12 cellular contexts compared by ENCODE assay signal in the genomic region with DNA sequence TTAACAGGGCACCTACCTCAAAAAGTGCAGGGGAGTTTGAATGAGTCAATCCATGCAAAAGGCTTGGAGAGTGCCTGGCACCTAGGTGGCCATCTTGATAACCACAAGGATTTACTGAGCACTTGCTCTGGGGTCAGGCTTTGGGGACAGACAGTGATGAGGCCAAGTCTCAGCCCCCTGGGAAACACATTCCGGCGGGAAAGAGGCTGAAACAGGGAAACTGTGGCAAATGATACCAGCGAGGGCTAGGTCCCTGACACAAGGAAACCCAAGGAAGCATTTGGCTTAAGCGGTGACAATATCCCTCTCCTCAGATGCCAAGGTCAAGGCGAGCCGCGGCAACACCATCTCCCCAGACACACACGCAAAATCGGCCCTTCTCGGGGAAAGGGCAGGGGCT. TPM values are rescaled to one million over a fixed set of nuclear protein-coding genes. Genes with fewer than 3 reads are reported as not detected.
A peak's percentile ranks its signal among the peaks of the same experiment; 100 is the strongest.
DNase-seq lines count a peak whose midpoint lies in the region; ATAC-seq and TF ChIP-seq lines count a peak whose summit lies in the region.
"Had no signal": no experiment of that assay in that cellular context is flagged by ENCODE, and none has a peak within 500 bp of the region (broad histone marks: within the 10 kb centered on the region; RNA-seq: fewer than 3 reads in every experiment).

No MANE protein-coding gene starts in this region.

- no peak overlapping the region for H3K27ac ChIP-seq in HUES48 (ENCODE audit: low read depth, low read length)
- H3K27ac ChIP-seq in coronary artery: peak overlapping the region; percentile 36 to 81
- H3K27ac ChIP-seq in lower lobe of right lung: no peak overlapping the region

- H3K9ac ChIP-seq in HUES48 (ENCODE audit: low read depth, low read length): no peak overlapping the region

- intact Hi-C loops in lower lobe of right lung (cut with DNase I): no loop called here

- H3K4me1 ChIP-seq in HUES48 (ENCODE audit: control insufficient read depth, insufficient read depth, low read length) (peaks cover 24% of the 10 kb centered on the region), lower lobe of right lung (peaks cover 6% of the 10 kb centered on the region)

- H3K27me3 ChIP-seq in HUES48 (ENCODE audit: control insufficient read depth, insufficient read depth, low read length) (peaks cover 36% of the 10 kb centered on the region), lower lobe of right lung (ENCODE audit: low read depth) (peaks cover 49% of the 10 kb centered on the region)

- DNase-seq in coronary artery (ENCODE audit: low spot score): no peak
- no peak for DNase-seq in lower lobe of right lung
- DNase-seq in superior temporal gyrus (ENCODE audit: extremely low spot score): peak; percentile 24
- no peak for DNase-seq in NCI-H2196 (lab: John Stamatoyannopoulos, UW; ENCODE audit: unreplicated experiment)
- no peak for DNase-seq in NK-92 (lab: John Stamatoyannopoulos, UW; ENCODE audit: unreplicated experiment)
- DNase-seq: activated CD4-positive, alpha-beta T cell treated with anti-CD3 and anti-CD28 coated beads for 36 hours; DMS79 treated with DMSO at 0.1 percent for 48 hours; NCI-H1092 treated with DMSO at 0.1 percent for 48 hours; stimulated activated CD4-positive, alpha-beta T cell treated with anti-CD3 and anti-CD28 coated beads, Interleukin-2, amount 100 ng/mL, for 48 hours had no signal

- H3K36me3 ChIP-seq in HUES48 (ENCODE audit: control insufficient read depth, insufficient read depth, low read length): no peaks in the 10 kb centered on the region
- H3K36me3 ChIP-seq in lower lobe of right lung: no peaks in the 10 kb centered on the region

- no peak for ATAC-seq in lower lobe of right lung
- ATAC-seq in HG02973 (IDR thresholded peaks at IDR 0.05; ENCODE audit: unreplicated experiment): no peak
- no peak for ATAC-seq in GM21528 (IDR thresholded peaks at IDR 0.05; ENCODE audit: low FRiP score, unreplicated experiment)

- H3K9me3 ChIP-seq in HUES48 (ENCODE audit: control insufficient read depth, insufficient read depth, low read length) (no peaks in the 10 kb centered on the region), lower lobe of right lung (no peaks in the 10 kb centered on the region)

- H3K4me3 ChIP-seq in HUES48 (ENCODE audit: low read depth, low read length) (peak overlapping the region; percentile 98), coronary artery (peak overlapping the region; percentile 85), lower lobe of right lung (peak overlapping the region; percentile 55)

- TF ChIP-seq CTCF in coronary artery (IDR thresholded peaks at IDR 0.05): no peak
- TF ChIP-seq CTCF in lower lobe of right lung (IDR thresholded peaks at IDR 0.05): no peak

RNA-seq across cellular contexts. Expression of gene DOK5, which starts 0.5 kb away (rescaled TPM):
- total RNA-seq in lower lobe of right lung: 0.74 TPM

Comparison
In these comparisons a context has a peak if more than half of its experiments do, and no peak if none do; other contexts are left out.
1. H3K27ac ChIP-seq: peak in coronary artery (2 of 2); none in HUES48 (single experiment) and lower lobe of right lung (single experiment).
2. Peak in every context shown above with its lines, with median percentiles within 50 percentile points of each other: H3K4me3 ChIP-seq.